Comparison of ENCODE assay signal across 8 cellular contexts in genomic region chr11:111299111-111300026, GRCh38. TPM values are rescaled to one million over a fixed set of nuclear protein-coding genes. Genes with fewer than 3 reads are reported as not detected.
DNase-seq lines count a peak whose midpoint lies in the region; ATAC-seq and TF ChIP-seq lines count a peak whose summit lies in the region.

No MANE protein-coding gene starts in this region.

- ATAC-seq in GM19455 (IDR thresholded peaks at IDR 0.05; ENCODE audit: unreplicated experiment) (peak; percentile 76), left lung (peak; percentile 72)

- no peaks in the 10 kb centered on the region for H3K36me3 ChIP-seq in left lung
- no peaks in the 10 kb centered on the region for H3K36me3 ChIP-seq in stomach smooth muscle (ENCODE audit: control insufficient read depth in 2 of 2, insufficient read depth in 2 of 2, low read length in 2 of 2)

- H3K9me3 ChIP-seq in left lung (no peaks in the 10 kb centered on the region), stomach smooth muscle (ENCODE audit: control insufficient read depth in 2 of 2, low read length in 2 of 2) (no peaks in the 10 kb centered on the region)

- H3K27ac ChIP-seq in cingulate gyrus (ENCODE audit: low read depth, low read length), result peak overlapping the region; percentile 29
- H3K27ac ChIP-seq in left lung, result peak overlapping the region; percentile 72 to 76
- H3K27ac ChIP-seq in stomach smooth muscle (ENCODE audit: low read length), result peak overlapping the region; percentile 73

- peak; percentile 46 to 49 for TF ChIP-seq CTCF in left lung (IDR thresholded peaks at IDR 0.05)

- H3K4me1 ChIP-seq in left lung, result peaks cover 0 to 29% of the 10 kb centered on the region in 2 donors
- peaks cover 10% of the 10 kb centered on the region for H3K4me1 ChIP-seq in stomach smooth muscle (ENCODE audit: control insufficient read depth, insufficient read depth, low read length)

- intact Hi-C loops in left lung (cut with DNase I), result no loop called here

- peak overlapping the region; percentile 75 to 78 for H3K9ac ChIP-seq in stomach smooth muscle (ENCODE audit: low read length in 2 of 2)

- peaks cover 0 to 38% of the 10 kb centered on the region in 2 donors for H3K27me3 ChIP-seq in left lung
- no peaks in the 10 kb centered on the region for H3K27me3 ChIP-seq in stomach smooth muscle (ENCODE audit: control insufficient read depth in 1 of 2, insufficient read depth in 2 of 2, low read length in 2 of 2)

- peak overlapping the region; percentile 39 to 51 for H3K4me3 ChIP-seq in left lung
- peak overlapping the region; percentile 69 to 80 for H3K4me3 ChIP-seq in stomach smooth muscle (ENCODE audit: low read length in 2 of 2)

- DNase-seq in AG20443 (ENCODE audit: low spot score) (peak; percentile 82), M059J (ENCODE audit: low read depth) (peak; percentile 36), left lung (peak; percentile 67 to 88), DMS79 (lab: John Stamatoyannopoulos, UW) (no peak), SKM-1 treated with dmso at 0.1 percent for 144 hours (lab: John Stamatoyannopoulos, UW; ENCODE audit: unreplicated experiment) (no peak)

RNA-seq across cellular contexts. Expression of gene POU2AF3, which starts 1.0 kb away (rescaled TPM):
- not detected in 2 replicates for total RNA-seq in M059J (2014; rRNA removed; shearing (Covaris generic))
- total RNA-seq in left lung, result 1 to 10 TPM; 2.7 to 2.8 TPM

RNA-seq across cellular contexts. Expression of gene POU2AF2, which starts 53.8 kb away (rescaled TPM):
- total RNA-seq in M059J (2014; rRNA removed; shearing (Covaris generic)), result not detected in 2 replicates
- not detected for total RNA-seq in left lung

Comparison
In these comparisons a context has a peak if more than half of its experiments do, and no peak if none do; other contexts are left out.
1. DNase-seq: peak in AG20443 (single experiment), M059J (single experiment) and left lung (2 of 2); none in DMS79 (single experiment) and SKM-1 treated with dmso at 0.1 percent for 144 hours (single experiment).
2. Peak in every context shown above with its lines, with median percentiles within 50 percentile points of each other: H3K27ac ChIP-seq.